ENCODE assay signal across 21 cellular contexts in the genomic region with DNA sequence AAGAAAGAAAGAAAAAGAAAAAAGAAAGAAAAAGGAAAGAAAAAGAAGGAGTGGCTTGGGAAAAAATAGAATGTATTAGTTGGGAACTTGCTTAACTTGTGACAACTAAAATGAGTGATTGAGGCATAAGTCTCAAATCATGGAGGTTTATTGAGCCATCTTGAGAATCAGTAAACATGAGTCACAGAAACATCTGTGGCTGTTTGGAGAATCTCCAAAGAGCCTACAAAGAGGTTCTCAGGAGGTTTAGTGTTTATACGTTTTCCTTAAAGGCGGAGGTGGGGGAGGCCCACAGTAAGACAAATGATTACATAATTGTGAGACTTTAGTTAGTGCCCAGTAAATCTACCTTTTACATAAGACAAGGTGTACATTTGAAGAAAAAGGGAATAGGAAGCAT. TPM values are rescaled to one million over a fixed set of nuclear protein-coding genes. Genes with fewer than 3 reads are reported as not detected.
DNase-seq lines count a peak whose midpoint lies in the region; ATAC-seq and TF ChIP-seq lines count a peak whose summit lies in the region.
"Had no signal": no experiment of that assay in that cellular context is flagged by ENCODE, and none has a peak within 500 bp of the region (broad histone marks: within the 10 kb centered on the region; RNA-seq: fewer than 3 reads in every experiment).

No MANE protein-coding gene starts in this region.

- POLR2A ChIA-PET in MCF 10A (lab: Yijun Ruan, JAX): no interaction called here

- DNase-seq in MCF 10A (ENCODE audit: unreplicated experiment) (peak; percentile 89), breast epithelium (ENCODE audit: low spot score in 2 of 2) (no peak), adipocyte (ENCODE audit: low read depth) (peak; percentile 40), fibroblast of peridontal ligament (ENCODE audit: extremely low read depth) (peak; percentile 70), immature natural killer cell (no peak), DMS153 (lab: John Stamatoyannopoulos, UW) (no peak)
- DNase-seq in stimulated activated CD4-positive, alpha-beta T cell treated with anti-CD3 and anti-CD28 coated beads, Interleukin-1b, Interleukin-23, amount 100 ng/mL, for 48 hours: no peak
- DNase-seq: activated CD4-positive, alpha-beta T cell treated with anti-CD3 and anti-CD28 coated beads for 36 hours; cerebellar nuclear complex; natural killer cell; NCI-H1105; NCI-H2227 treated with DMSO at 0.1 percent for 48 hours; NK-92 treated with Interleukin-12 subunit alpha and Interleukin-12 subunit beta, amount 100 ng/mL, for 24 hours; psoas muscle; SIG-M5 had no signal

- no peak for ATAC-seq in GM21390 (IDR thresholded peaks at IDR 0.05; ENCODE audit: unreplicated experiment)
- ATAC-seq: activated CD4-positive, alpha-beta T cell treated with anti-CD3 and anti-CD28 coated beads for 36 hours; natural killer cell; psoas muscle had no signal

- no peak overlapping the region for H3K9ac ChIP-seq in adipocyte (ENCODE audit: low read length)

- H3K4me1 ChIP-seq in breast epithelium (no peaks in the 10 kb centered on the region), adipocyte (ENCODE audit: control insufficient read depth, insufficient read depth, low read length) (no peaks in the 10 kb centered on the region)
- H3K4me1 ChIP-seq: psoas muscle had no signal

- no peak overlapping the region for H3K27ac ChIP-seq in breast epithelium
- H3K27ac ChIP-seq: psoas muscle had no signal

- TF ChIP-seq CTCF in MCF 10A (IDR thresholded peaks at IDR 0.05; ENCODE audit: unreplicated experiment) (no peak), breast epithelium (IDR thresholded peaks at IDR 0.05) (no peak)

- H3K27me3 Mint-ChIP-seq in MCF 10A (ENCODE audit: insufficient read depth, unreplicated experiment) (no peaks in the 10 kb centered on the region), immature natural killer cell (ENCODE audit: low read depth in 3 of 3) (peaks cover 2 to 5% (median 4%) of the 10 kb centered on the region in 3 donors)

- H3K27ac Mint-ChIP-seq in MCF 10A (ENCODE audit: low read depth, unreplicated experiment): peak overlapping the region; percentile 81
- H3K27ac Mint-ChIP-seq in immature natural killer cell: no peak overlapping the region
- H3K27ac Mint-ChIP-seq: activated CD4-positive, alpha-beta T cell treated with anti-CD3 and anti-CD28 coated beads for 36 hours; activated naive CD8-positive, alpha-beta T cell; natural killer cell; T-helper 2 cell treated with Interferon-gamma antibody and Interleukin-4, amounts not matched to agents 5 μg/mL and 100 μg/mL, for 36 hours had no signal

- H3K36me3 Mint-ChIP-seq in MCF 10A (ENCODE audit: insufficient read depth, unreplicated experiment): no peaks in the 10 kb centered on the region
- no peaks in the 10 kb centered on the region for H3K36me3 Mint-ChIP-seq in immature natural killer cell
- H3K36me3 Mint-ChIP-seq: activated naive CD8-positive, alpha-beta T cell; natural killer cell had no signal

- intact Hi-C loops in MCF 10A (cut with micrococcal nuclease) (no loop called here), breast epithelium (cut with DNase I; ENCODE audit: low total_unique reads) (no loop called here)

- TF ChIP-seq POLR2A in breast epithelium (IDR thresholded peaks at IDR 0.05): no peak

- no peaks in the 10 kb centered on the region for H3K9me3 ChIP-seq in breast epithelium
- H3K9me3 ChIP-seq in adipocyte (ENCODE audit: control insufficient read depth, low read length): peaks cover 5% of the 10 kb centered on the region
- H3K9me3 ChIP-seq: psoas muscle had no signal

- H3K9me3 Mint-ChIP-seq in MCF 10A (ENCODE audit: unreplicated experiment) (peaks cover 30% of the 10 kb centered on the region), immature natural killer cell (peaks cover 0 to 9% (median 0%) of the 10 kb centered on the region in 6 donors)
- H3K9me3 Mint-ChIP-seq: natural killer cell had no signal

- BruUV-seq in MCF 10A (replicated peaks; lab: Mats Ljungman, UMichigan): no TSS peak

- H3K4me1 Mint-ChIP-seq in MCF 10A (ENCODE audit: insufficient read depth, unreplicated experiment): peaks cover 15% of the 10 kb centered on the region
- no peaks in the 10 kb centered on the region for H3K4me1 Mint-ChIP-seq in immature natural killer cell
- H3K4me1 Mint-ChIP-seq: activated CD4-positive, alpha-beta T cell treated with anti-CD3 and anti-CD28 coated beads for 36 hours; natural killer cell had no signal

- no peak overlapping the region for H3K4me3 Mint-ChIP-seq in MCF 10A (ENCODE audit: unreplicated experiment)
- no peak overlapping the region for H3K4me3 Mint-ChIP-seq in immature natural killer cell
- H3K4me3 Mint-ChIP-seq: activated CD4-positive, alpha-beta T cell treated with anti-CD3 and anti-CD28 coated beads for 36 hours; activated naive CD8-positive, alpha-beta T cell; natural killer cell; T-helper 2 cell treated with Interferon-gamma antibody and Interleukin-4, amounts not matched to agents 5 μg/mL and 100 μg/mL, for 36 hours had no signal

- CTCF ChIA-PET in MCF 10A (lab: Yijun Ruan, JAX): no interaction called here

- H3K36me3 ChIP-seq in breast epithelium: no peaks in the 10 kb centered on the region
- H3K36me3 ChIP-seq in adipocyte (ENCODE audit: control insufficient read depth, insufficient read depth, low read length, severe bottlenecking): no peaks in the 10 kb centered on the region

- H3K27me3 ChIP-seq in breast epithelium (no peaks in the 10 kb centered on the region), adipocyte (replicated peaks; ENCODE audit: control insufficient read depth, insufficient read depth, low read length) (no peaks in the 10 kb centered on the region)

- H3K4me3 ChIP-seq in breast epithelium (no peak overlapping the region), adipocyte (ENCODE audit: low read length) (no peak overlapping the region)
- H3K4me3 ChIP-seq: psoas muscle had no signal

RNA-seq across cellular contexts. Expression of gene WDR87, which starts 38.6 kb away (rescaled TPM):
- total RNA-seq in MCF 10A (2022) (not detected in 2 replicates), breast epithelium (not detected)
- not detected for polyA plus RNA-seq in immature natural killer cell
- total RNA-seq: activated CD4-positive, alpha-beta T cell treated with anti-CD3 and anti-CD28 coated beads for 36 hours; H1; liver; natural killer cell; psoas muscle; subcutaneous adipose tissue had no signal
- polyA plus RNA-seq: H1, liver had no signal

RNA-seq across cellular contexts. Expression of gene SIPA1L3, which starts 39.2 kb away (rescaled TPM):
- total RNA-seq in MCF 10A (2022): 36.0 and 36.9 TPM in 2 replicates
- total RNA-seq in breast epithelium: 10 to 100 TPM in 2 of 3 donors, 1 to 10 TPM in 1; 9.6 to 29.8 (median 28.5) TPM
- 1 to 10 TPM in 2 of 3 donors, under 1 TPM in 1; 0.29 to 4.1 (median 3.2) TPM for polyA plus RNA-seq in immature natural killer cell

Comparison
In these comparisons a context has a peak if more than half of its experiments do, and no peak if none do; other contexts are left out.
1. DNase-seq: peak in MCF 10A (single experiment), adipocyte (single experiment) and fibroblast of peridontal ligament (single experiment); none in breast epithelium (0 of 2), immature natural killer cell (0 of 3), stimulated activated CD4-positive, alpha-beta T cell treated with anti-CD3 and anti-CD28 coated beads, Interleukin-1b, Interleukin-23, amount 100 ng/mL, for 48 hours (single experiment) and DMS153 (single experiment).